In genomic region chr6:125795301-125795700, GRCh38 we compare ENCODE assay signal across 1 cellular context.
TF ChIP-seq lines count a peak whose summit lies in the region.

No MANE protein-coding gene starts in this region.

TF ChIP-seq in HepG2, 621 proteins besides CTCF, POLR2A, EP300 and RAD21:
- TF ChIP-seq MAFF (IDR thresholded peaks at IDR 0.05; ENCODE audit: low read depth, low read length) (peak; percentile 51; the same call in 1 of the 2 replicates), ZNF225 (CRISPR knock-in tag; IDR thresholded peaks at IDR 0.05) (no peak), MAFK (conservative IDR thresholded peaks at IDR 0.05 in 1 of 2, IDR thresholded peaks at IDR 0.05 in 1 of 2; ENCODE audit: low read length in 2 of 2) (peak in 1 of 2 experiments; percentile 64; a peak in 2 of 4 replicates)
TF ChIP-seq in HepG2: peak in this region for 2.
